ENCODE assay signal across 8 cellular contexts in the genomic region with DNA sequence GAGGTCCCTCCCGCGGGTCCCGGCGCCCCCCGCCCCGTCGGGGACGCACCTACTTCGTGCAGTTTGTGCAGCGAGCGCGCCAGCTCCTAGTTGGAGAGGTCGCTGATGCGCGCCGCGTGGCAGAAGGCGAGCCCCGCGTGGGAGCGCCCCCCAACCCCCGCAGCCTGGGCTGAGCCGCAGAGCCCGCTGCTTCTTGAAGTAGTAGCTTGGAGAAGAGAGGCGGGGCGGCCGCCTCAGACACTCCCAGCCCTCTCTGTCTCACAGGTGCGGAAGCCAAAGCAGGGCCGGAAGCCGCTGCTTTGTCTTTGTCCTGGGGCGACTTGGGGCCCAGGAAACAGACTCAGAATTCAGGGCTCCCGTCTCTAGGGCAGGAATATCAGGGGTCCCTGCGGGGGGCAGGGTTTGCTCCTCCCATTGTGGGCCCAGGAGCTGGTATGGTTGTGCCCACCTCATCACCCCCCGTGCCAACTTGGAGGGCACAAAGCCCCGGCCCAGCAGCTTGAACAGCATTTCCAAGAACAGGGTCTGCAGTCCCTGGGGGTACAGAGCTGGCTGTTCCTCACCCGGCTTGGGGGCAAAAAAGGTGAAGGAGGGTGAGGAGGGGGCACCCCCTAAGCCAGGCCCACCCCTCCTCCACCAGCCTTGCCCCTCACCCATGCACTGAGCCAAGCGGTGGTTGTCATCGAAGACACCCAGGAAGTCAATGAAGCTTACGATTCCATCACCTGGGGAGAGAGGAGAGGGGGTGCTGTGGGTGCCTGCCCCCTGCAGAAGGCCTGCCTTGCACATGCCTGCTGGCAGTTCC. TPM values are rescaled to one million over a fixed set of nuclear protein-coding genes. Genes with fewer than 3 reads are reported as not detected.
DNase-seq lines count a peak whose midpoint lies in the region; ATAC-seq and TF ChIP-seq lines count a peak whose summit lies in the region.

No MANE protein-coding gene starts in this region.

- DNase-seq in GF-D8 (lab: John Stamatoyannopoulos, UW) (peak; percentile 27), MM.1S (peak; percentile 90), naive B cell (peak; percentile 78), testis (no peak), DMS114 treated with DMSO at 0.1 percent for 48 hours (lab: John Stamatoyannopoulos, UW; ENCODE audit: unreplicated experiment) (no peak)
- peak; percentile 85 for DNase-seq in activated CD4-positive, alpha-beta T cell treated with anti-CD3 and anti-CD28 coated beads for 48 hours
- DNase-seq in effector CD8-positive, alpha-beta T cell (lab: John Stamatoyannopoulos, UW) = peak; percentile 75

- peak overlapping the region; percentile 81 for H3K9ac ChIP-seq in MM.1S (ENCODE audit: low read length)

- peak; percentile 43 for ATAC-seq in GM21825 (IDR thresholded peaks at IDR 0.05; ENCODE audit: unreplicated experiment)
- peak; percentile 73 to 75 for ATAC-seq in naive B cell (ENCODE audit: low read depth in 2 of 2)

- no peaks in the 10 kb centered on the region for H3K27me3 Mint-ChIP-seq in naive B cell

- intact Hi-C loops in testis (cut with DNase I; ENCODE audit: low total_unique reads) = no loop called here

- H3K27ac ChIP-seq in MM.1S (ENCODE audit: low read length) = peak overlapping the region; percentile 78
- H3K27ac ChIP-seq in testis = no peak overlapping the region

- peak overlapping the region; percentile 91 for H3K4me3 ChIP-seq in MM.1S (ENCODE audit: low read length)
- peak overlapping the region; percentile 34 to 59 for H3K4me3 ChIP-seq in testis

- peaks cover 29% of the 10 kb centered on the region for H3F3A ChIP-seq in MM.1S (ENCODE audit: insufficient read depth, low read length)

- H2AFZ ChIP-seq in MM.1S (ENCODE audit: low read length) = peak overlapping the region; percentile 90

- TF ChIP-seq POLR2A in testis (IDR thresholded peaks at IDR 0.05) = no peak

- peaks cover 24% of the 10 kb centered on the region for H3K79me2 ChIP-seq in MM.1S (ENCODE audit: low read length)

- no peak for TF ChIP-seq CTCF in MM.1S (IDR thresholded peaks at IDR 0.05; ENCODE audit: low read length)
- TF ChIP-seq CTCF in testis (IDR thresholded peaks at IDR 0.05) = no peak

- peak overlapping the region; percentile 94 to 98 (median 97) for H3K27ac Mint-ChIP-seq in naive B cell

- H3K4me1 Mint-ChIP-seq in naive B cell = peaks cover 31 to 35% (median 32%) of the 10 kb centered on the region in 3 donors

- whole genome bisulfite sequencing in testis, 2 donors = 21 to 32% methylated on average over 13 to 36 of the region's 39 CpGs

- H3K4me2 ChIP-seq in MM.1S (ENCODE audit: low read depth, low read length) = peak overlapping the region; percentile 91

- no peaks in the 10 kb centered on the region for H4K20me1 ChIP-seq in MM.1S (ENCODE audit: insufficient read depth, low read length)

- H3K9me3 ChIP-seq in MM.1S (replicated peaks; ENCODE audit: insufficient read depth, low read length) (no peaks in the 10 kb centered on the region), testis (no peaks in the 10 kb centered on the region)

- H3K4me1 ChIP-seq in MM.1S (ENCODE audit: low read length) (peaks cover 17% of the 10 kb centered on the region), testis (peaks cover 20% of the 10 kb centered on the region)

- no peaks in the 10 kb centered on the region for H3K9me2 ChIP-seq in MM.1S (replicated peaks; ENCODE audit: insufficient read depth, low read length)

- no peaks in the 10 kb centered on the region for H3K9me3 Mint-ChIP-seq in naive B cell

- H3K36me3 ChIP-seq in MM.1S (replicated peaks; ENCODE audit: insufficient read depth, low read length) (peaks cover 4% of the 10 kb centered on the region), testis (ENCODE audit: low read depth, missing control alignments) (no peaks in the 10 kb centered on the region)

- peak overlapping the region; percentile 82 to 94 (median 90) for H3K4me3 Mint-ChIP-seq in naive B cell

- no peaks in the 10 kb centered on the region for H3K36me3 Mint-ChIP-seq in naive B cell

- H3K27me3 ChIP-seq in MM.1S (replicated peaks; ENCODE audit: insufficient read depth, low read length) (no peaks in the 10 kb centered on the region), testis (no peaks in the 10 kb centered on the region)

RNA-seq across cellular contexts. Expression of a gene that starts 13.6 kb away (rescaled TPM):
- 1 to 10 TPM in 1 of 6 donors, under 1 TPM in 4, not detected in 1; 0.16 to 4.6 (median 0.31) TPM for polyA plus RNA-seq in naive B cell (ENCODE audit: low read depth in 6 of 6)
- 10 to 100 TPM; 15.5 to 47.4 TPM for total RNA-seq in testis
- 72.0 TPM for polyA plus RNA-seq in testis (ENCODE audit: insufficient read depth, low read depth, low replicate concordance)

RNA-seq across cellular contexts. Expression of a gene that starts 26.6 kb away (rescaled TPM):
- polyA plus RNA-seq in naive B cell (ENCODE audit: low read depth in 6 of 6) (10 to 100 TPM; 16.9 to 47.0 (median 22.3) TPM), testis (ENCODE audit: insufficient read depth, low read depth, low replicate concordance) (13.9 TPM)
- 10 to 100 TPM; 11.1 to 15.8 TPM for total RNA-seq in testis

Comparison
In these comparisons a context has a peak if more than half of its experiments do, and no peak if none do; other contexts are left out.
1. DNase-seq: peak in GF-D8 (single experiment), MM.1S (single experiment), activated CD4-positive, alpha-beta T cell treated with anti-CD3 and anti-CD28 coated beads for 48 hours (single experiment), effector CD8-positive, alpha-beta T cell (single experiment) and naive B cell (single experiment); none in testis (single experiment) and DMS114 treated with DMSO at 0.1 percent for 48 hours (single experiment).
2. RNA of a gene that starts 13.6 kb away (polyA plus RNA-seq): 72.0 TPM in testis (single experiment); 0.16 to 4.6 TPM in naive B cell; every median in the first group is over 10 times any median in the second.